15 cellular contexts compared by ENCODE assay signal in the genomic region with DNA sequence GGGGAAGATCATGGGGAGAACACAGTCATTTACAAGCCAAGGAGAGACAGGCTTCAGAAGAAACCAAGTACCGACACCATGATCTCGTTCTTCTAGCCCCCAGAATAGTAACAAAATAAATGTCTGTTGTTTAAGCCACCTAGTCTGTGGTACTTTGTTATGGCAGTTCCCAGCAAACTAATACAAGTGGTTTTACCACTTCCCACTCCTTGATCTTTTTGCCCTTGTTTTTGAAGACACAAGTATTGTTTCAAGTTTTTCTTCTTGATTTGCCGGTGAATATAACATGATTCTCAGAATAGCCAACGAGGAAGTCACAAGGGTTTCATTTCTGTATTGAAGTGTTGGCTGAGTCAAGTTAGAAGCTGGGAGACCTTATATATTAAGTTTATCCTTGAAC.
A peak's percentile ranks its signal among the peaks of the same experiment; 100 is the strongest.
DNase-seq lines count a peak whose midpoint lies in the region; ATAC-seq and TF ChIP-seq lines count a peak whose summit lies in the region.
"Had no signal": no experiment of that assay in that cellular context is flagged by ENCODE, and none has a peak within 500 bp of the region (broad histone marks: within the 10 kb centered on the region; RNA-seq: fewer than 3 reads in every experiment).

No MANE protein-coding gene starts in this region.

- no peaks in the 10 kb centered on the region for H3K36me3 ChIP-seq in OCI-LY3 (replicated peaks; ENCODE audit: low read depth, low read length)

- H3K4me3 Mint-ChIP-seq in activated T-helper 2 cell treated with anti-CD3 and anti-CD28 coated beads, Interferon-gamma antibody, Interleukin-2, Interleukin-4, amounts not matched to agents 10 μg/mL and 5 μg/mL and 100 μg/mL, durations not matched to agents 14 hours and 24 hours and 36 hours (ENCODE audit: low read depth) = no peak overlapping the region
- H3K4me3 Mint-ChIP-seq: activated CD4-positive, alpha-beta T cell treated with anti-CD3 and anti-CD28 coated beads, Interleukin-2, amount 10 ng/mL, durations not matched to agents 24 days and 14 days; neural crest cell had no signal

- no peaks in the 10 kb centered on the region for H3K9me3 ChIP-seq in OCI-LY3 (ENCODE audit: insufficient read depth, low read length)

- H3K79me2 ChIP-seq in OCI-LY3 (ENCODE audit: low read length) = no peaks in the 10 kb centered on the region

- DNase-seq in NCI-H187 (lab: John Stamatoyannopoulos, UW) (no peak), foreskin keratinocyte (no peak), iPS-NIHi7 (ENCODE audit: extremely low spot score) (no peak)
- DNase-seq in activated T-helper 2 cell treated with anti-CD3 and anti-CD28 coated beads, Interferon-gamma antibody, Interleukin-2, Interleukin-4, amounts not matched to agents 10 μg/mL and 5 μg/mL and 100 μg/mL, durations not matched to agents 14 hours and 24 hours and 36 hours (ENCODE audit: low spot score) = no peak
- DNase-seq: activated CD4-positive, alpha-beta T cell treated with anti-CD3 and anti-CD28 coated beads, Interleukin-2, amount 10 ng/mL, durations not matched to agents 24 days and 14 days; dorsolateral prefrontal cortex; PC-9; substantia nigra had no signal

- H3K27me3 ChIP-seq in OCI-LY3 (ENCODE audit: low read depth, low read length) (no peaks in the 10 kb centered on the region), foreskin keratinocyte (no peaks in the 10 kb centered on the region)
- H3K27me3 ChIP-seq: dorsolateral prefrontal cortex had no signal

- peak overlapping the region; percentile 60 for H3K4me3 ChIP-seq in OCI-LY3 (ENCODE audit: low read length)
- H3K4me3 ChIP-seq: dorsolateral prefrontal cortex, lung, PC-9 had no signal

- H3K9ac ChIP-seq in OCI-LY3 (ENCODE audit: low read length) = peak overlapping the region; percentile 67

- no peaks in the 10 kb centered on the region for H4K20me1 ChIP-seq in OCI-LY3 (ENCODE audit: insufficient read depth, low read length)

- H3K27ac ChIP-seq in OCI-LY3 (ENCODE audit: low read length) (peak overlapping the region; percentile 96), foreskin keratinocyte (no peak overlapping the region)
- H3K27ac ChIP-seq: C4-2B, dorsolateral prefrontal cortex, PC-9 had no signal

- peak; percentile 64 for ATAC-seq in GM18517 (IDR thresholded peaks at IDR 0.05; ENCODE audit: unreplicated experiment)
- peak; percentile 72 for ATAC-seq in GM21526 (IDR thresholded peaks at IDR 0.05; ENCODE audit: low FRiP score, unreplicated experiment)
- peak; percentile 62 for ATAC-seq in HG03066 (IDR thresholded peaks at IDR 0.05; ENCODE audit: low read depth, unreplicated experiment)
- ATAC-seq in foreskin keratinocyte = no peak

- no peaks in the 10 kb centered on the region for H3K4me1 Mint-ChIP-seq in activated T-helper 2 cell treated with anti-CD3 and anti-CD28 coated beads, Interferon-gamma antibody, Interleukin-2, Interleukin-4, amounts not matched to agents 10 μg/mL and 5 μg/mL and 100 μg/mL, durations not matched to agents 14 hours and 24 hours and 36 hours (ENCODE audit: low read depth)
- H3K4me1 Mint-ChIP-seq: activated CD4-positive, alpha-beta T cell treated with anti-CD3 and anti-CD28 coated beads, Interleukin-2, amount 10 ng/mL, durations not matched to agents 24 days and 14 days had no signal

- H3K4me1 ChIP-seq in OCI-LY3 (ENCODE audit: low read length) (peaks cover 59% of the 10 kb centered on the region), foreskin keratinocyte (no peaks in the 10 kb centered on the region)

- intact Hi-C loops in activated T-helper 2 cell treated with anti-CD3 and anti-CD28 coated beads, Interferon-gamma antibody, Interleukin-2, Interleukin-4, amounts not matched to agents 10 μg/mL and 5 μg/mL and 100 μg/mL, durations not matched to agents 14 hours and 24 hours and 36 hours (cut with micrococcal nuclease) = no loop called here

- H3K4me2 ChIP-seq in OCI-LY3 (ENCODE audit: low read length) = peak overlapping the region; percentile 73
- H3K4me2 ChIP-seq: PC-9 had no signal

- H3K27ac Mint-ChIP-seq in activated T-helper 2 cell treated with anti-CD3 and anti-CD28 coated beads, Interferon-gamma antibody, Interleukin-2, Interleukin-4, amounts not matched to agents 10 μg/mL and 5 μg/mL and 100 μg/mL, durations not matched to agents 14 hours and 24 hours and 36 hours = no peak overlapping the region
- H3K27ac Mint-ChIP-seq: activated CD4-positive, alpha-beta T cell treated with anti-CD3 and anti-CD28 coated beads, Interleukin-2, amount 10 ng/mL, durations not matched to agents 24 days and 14 days had no signal

- H3K36me3 Mint-ChIP-seq in activated T-helper 2 cell treated with anti-CD3 and anti-CD28 coated beads, Interferon-gamma antibody, Interleukin-2, Interleukin-4, amounts not matched to agents 10 μg/mL and 5 μg/mL and 100 μg/mL, durations not matched to agents 14 hours and 24 hours and 36 hours (ENCODE audit: low read depth) = no peaks in the 10 kb centered on the region

- TF ChIP-seq CTCF in OCI-LY3 (IDR thresholded peaks at IDR 0.05; ENCODE audit: low read depth, low read length) (no peak), foreskin keratinocyte (conservative IDR thresholded peaks at IDR 0.05) (no peak)

- H3K27me3 Mint-ChIP-seq in activated T-helper 2 cell treated with anti-CD3 and anti-CD28 coated beads, Interferon-gamma antibody, Interleukin-2, Interleukin-4, amounts not matched to agents 10 μg/mL and 5 μg/mL and 100 μg/mL, durations not matched to agents 14 hours and 24 hours and 36 hours (ENCODE audit: low read depth) = no peaks in the 10 kb centered on the region
- H3K27me3 Mint-ChIP-seq: activated CD4-positive, alpha-beta T cell treated with anti-CD3 and anti-CD28 coated beads, Interleukin-2, amount 10 ng/mL, durations not matched to agents 24 days and 14 days had no signal

- peaks cover 18% of the 10 kb centered on the region for H3K9me3 Mint-ChIP-seq in activated T-helper 2 cell treated with anti-CD3 and anti-CD28 coated beads, Interferon-gamma antibody, Interleukin-2, Interleukin-4, amounts not matched to agents 10 μg/mL and 5 μg/mL and 100 μg/mL, durations not matched to agents 14 hours and 24 hours and 36 hours
- H3K9me3 Mint-ChIP-seq: activated CD4-positive, alpha-beta T cell treated with anti-CD3 and anti-CD28 coated beads, Interleukin-2, amount 10 ng/mL, durations not matched to agents 24 days and 14 days had no signal

- H2AFZ ChIP-seq in OCI-LY3 (ENCODE audit: low read depth, low read length) = peak overlapping the region; percentile 39; the same call in 1 of the 2 replicates
- H2AFZ ChIP-seq: PC-9 had no signal
